Comparison of ENCODE assay signal across 8 cellular contexts in genomic region chr3:138180375-138181029, GRCh38. TPM values are rescaled to one million over a fixed set of nuclear protein-coding genes. Genes with fewer than 3 reads are reported as not detected.
DNase-seq lines count a peak whose midpoint lies in the region; ATAC-seq and TF ChIP-seq lines count a peak whose summit lies in the region.

No MANE protein-coding gene starts in this region.

- no peak for DNase-seq in Right ventricle myocardium superior
- DNase-seq in Right ventricle myocardium inferior (ENCODE audit: missing footprints), result no peak
- DNase-seq in HFFc6, result peak; percentile 37
- peak; percentile 30 for DNase-seq in NCI-H1436 (lab: John Stamatoyannopoulos, UW)
- DNase-seq in SW 1271 (lab: John Stamatoyannopoulos, UW), result peak; percentile 32 to 74
- peak; percentile 69 to 75 for DNase-seq in erythroblast (lab: John Stamatoyannopoulos, UW)
- no peak for DNase-seq in osteocyte (ENCODE audit: extremely low spot score, unreplicated experiment)

- intact Hi-C loops in Right ventricle myocardium superior (cut with DNase I), result no loop called here
- intact Hi-C loops in Right ventricle myocardium inferior (cut with DNase I), result loop anchor here (10.0 kb wide), 1 partner anchor 244 kb away; no protein-coding TSS in a partner anchor

- TF ChIP-seq POLR2A in erythroblast (IDR thresholded peaks at IDR 0.05; ENCODE audit: low read length), result no peak

- H3K9me3 Mint-ChIP-seq in HFFc6 (no peaks in the 10 kb centered on the region), osteocyte (ENCODE audit: unreplicated experiment) (no peaks in the 10 kb centered on the region)

- no peak overlapping the region for H3K27ac Mint-ChIP-seq in HFFc6
- no peak overlapping the region for H3K27ac Mint-ChIP-seq in osteocyte (ENCODE audit: unreplicated experiment)

- ATAC-seq in Right ventricle myocardium superior (ENCODE audit: poor library complexity) (peak; percentile 57), Right ventricle myocardium inferior (no peak), HG03571 (IDR thresholded peaks at IDR 0.05; ENCODE audit: unreplicated experiment) (no peak)

- peaks cover 9% of the 10 kb centered on the region for H3K4me1 Mint-ChIP-seq in HFFc6 (ENCODE audit: low read depth)
- H3K4me1 Mint-ChIP-seq in osteocyte (ENCODE audit: unreplicated experiment), result no peaks in the 10 kb centered on the region

- H3K27me3 Mint-ChIP-seq in HFFc6 (ENCODE audit: insufficient read depth) (peaks cover 12% of the 10 kb centered on the region), osteocyte (ENCODE audit: unreplicated experiment) (peaks cover 44% of the 10 kb centered on the region)

- H3K36me3 Mint-ChIP-seq in HFFc6 (ENCODE audit: low read depth) (no peaks in the 10 kb centered on the region), osteocyte (ENCODE audit: unreplicated experiment) (no peaks in the 10 kb centered on the region)

- TF ChIP-seq CTCF in HFFc6 (IDR thresholded peaks at IDR 0.05), result peak; percentile 71
- peak; percentile 56 for TF ChIP-seq CTCF in osteocyte (IDR thresholded peaks at IDR 0.05)

- H3K4me3 Mint-ChIP-seq in HFFc6 (no peak overlapping the region), osteocyte (ENCODE audit: unreplicated experiment) (no peak overlapping the region)

RNA-seq across cellular contexts. Expression of gene DBR1, which starts 5.8 kb away (rescaled TPM):
- total RNA-seq in Right ventricle myocardium superior (8.3 TPM), Right ventricle myocardium inferior (7.1 TPM), osteocyte (17.1 and 18.3 TPM in 2 replicates)
- 10 to 100 TPM in 5 of 6 experiments, 1 to 10 TPM in 1; 9.9 to 13.7 (median 11.8) TPM for total RNA-seq in HFFc6 (2021; fragmentation: NEBNext Ultra II Directional; extraction: Animal tissue kit (Norgen Biotek cat#: 25700))

RNA-seq across cellular contexts. Expression of gene ARMC8, which starts 6.6 kb away (rescaled TPM):
- 32.1 TPM for total RNA-seq in Right ventricle myocardium superior
- 25.4 TPM for total RNA-seq in Right ventricle myocardium inferior
- total RNA-seq in HFFc6 (2021; fragmentation: NEBNext Ultra II Directional; extraction: Animal tissue kit (Norgen Biotek cat#: 25700)), result 10 to 100 TPM; 29.0 to 37.9 (median 35.0) TPM
- total RNA-seq in osteocyte, result 38.3 and 46.5 TPM in 2 replicates

RNA-seq across cellular contexts. Expression of gene A4GNT, which starts 48.3 kb away (rescaled TPM):
- total RNA-seq in Right ventricle myocardium superior, result not detected
- not detected for total RNA-seq in Right ventricle myocardium inferior
- not detected for total RNA-seq in HFFc6 (2021; fragmentation: NEBNext Ultra II Directional; extraction: Animal tissue kit (Norgen Biotek cat#: 25700))
- not detected in 2 replicates for total RNA-seq in osteocyte

Comparison
In these comparisons a context has a peak if more than half of its experiments do, and no peak if none do; other contexts are left out.
1. DNase-seq: peak in HFFc6 (single experiment), NCI-H1436 (single experiment), SW 1271 (2 of 2) and erythroblast (2 of 2); none in Right ventricle myocardium superior (single experiment), Right ventricle myocardium inferior (single experiment) and osteocyte (single experiment).